8 cellular contexts compared by ENCODE assay signal in genomic region chr1:59814180-59814900, GRCh38. TPM values are rescaled to one million over a fixed set of nuclear protein-coding genes. Genes with fewer than 3 reads are reported as not detected.
A peak's percentile ranks its signal among the peaks of the same experiment; 100 is the strongest.
DNase-seq lines count a peak whose midpoint lies in the region; ATAC-seq and TF ChIP-seq lines count a peak whose summit lies in the region.

No MANE protein-coding gene starts in this region.

- no peak overlapping the region for H3K4me3 Mint-ChIP-seq in endodermal cell

- in situ Hi-C loops in GM18951 (cut with MboI; ENCODE audit: low sequenced_read_pairs, unreplicated experiment): no loop called here

- no peaks in the 10 kb centered on the region for H3K36me3 Mint-ChIP-seq in endodermal cell (ENCODE audit: low read depth)

- peak overlapping the region; percentile 77 for H3K4me3 ChIP-seq in endodermal cell (ENCODE audit: low read length)

- H3K27me3 ChIP-seq in endodermal cell (ENCODE audit: control insufficient read depth, insufficient read depth, low read length, poor library complexity, severe bottlenecking): peaks cover 14% of the 10 kb centered on the region

- no peaks in the 10 kb centered on the region for H3K36me3 ChIP-seq in endodermal cell (ENCODE audit: control insufficient read depth, insufficient read depth, low read length)

- H3K9me3 Mint-ChIP-seq in endodermal cell: no peaks in the 10 kb centered on the region

- 12 to 30% methylated on average over 11 to 50 of the region's 50 CpGs for WGBS in endodermal cell (ENCODE audit: insufficient coverage in 1 of 2, insufficient read length in 1 of 2), 2 experiments

- no peak overlapping the region for H3K27ac ChIP-seq in endodermal cell (ENCODE audit: low read depth, low read length)

- H3K27me3 Mint-ChIP-seq in endodermal cell (ENCODE audit: insufficient read depth): no peaks in the 10 kb centered on the region

- peak; percentile 98 for ATAC-seq in HG03135 (IDR thresholded peaks at IDR 0.05; ENCODE audit: unreplicated experiment)

- no peaks in the 10 kb centered on the region for H3K9me3 ChIP-seq in endodermal cell (ENCODE audit: control insufficient read depth, low read length)

- H3K9ac ChIP-seq in endodermal cell (ENCODE audit: extremely low read depth, low read length, poor library complexity, severe bottlenecking): no peak overlapping the region

- TF ChIP-seq POLR2A in GM18951 (IDR thresholded peaks at IDR 0.05; ENCODE audit: extremely low read depth, insufficient read depth, insufficient read length): peak; percentile 80

- H3K4me1 ChIP-seq in endodermal cell (ENCODE audit: control insufficient read depth, insufficient read depth, low read length): peaks cover 11% of the 10 kb centered on the region

- DNase-seq in NCI-H524 (lab: John Stamatoyannopoulos, UW): peak; percentile 88 to 96
- peak; percentile 37 for DNase-seq in activated CD8-positive, alpha-beta memory T cell treated with anti-CD3 and anti-CD28 coated beads, Interleukin-2, amount 50 U/mL, for 24 hours (ENCODE audit: extremely low read depth)
- DNase-seq in endodermal cell: peak; percentile 98
- DNase-seq in myocyte (ENCODE audit: low read depth): peak; percentile 3
- DNase-seq in stimulated activated CD8-positive, alpha-beta memory T cell treated with anti-CD3 and anti-CD28 coated beads, Interleukin-4, amount 100 ng/mL, for 48 hours: peak; percentile 79
- no peak for DNase-seq in MV-4-11 (lab: John Stamatoyannopoulos, UW)

- peaks cover 6% of the 10 kb centered on the region for H3K4me1 Mint-ChIP-seq in endodermal cell

- H3K27ac Mint-ChIP-seq in endodermal cell: peak overlapping the region; percentile 22

- no peak for TF ChIP-seq CTCF in endodermal cell (conservative IDR thresholded peaks at IDR 0.05)

RNA-seq across cellular contexts. Expression of gene HOOK1, which starts 0.4 kb away (rescaled TPM):
- total RNA-seq in endodermal cell (10 to 100 TPM; 19.9 to 23.7 TPM), myocyte (0.36 TPM in 1 of 2 replicates, not detected in the other)
- polyA plus RNA-seq in endodermal cell (2013, experiment 1 of 2): 4.8 TPM
- 4.4 TPM for polyA plus RNA-seq in endodermal cell (2013, experiment 2 of 2)
- not detected for polyA plus RNA-seq in myocyte (2012)

Comparison
In these comparisons a context has a peak if more than half of its experiments do, and no peak if none do; other contexts are left out.
1. RNA of gene HOOK1, which starts 0.4 kb away (total RNA-seq): 19.9 to 23.7 TPM in endodermal cell; 0.36 TPM in myocyte; every median in the first group is over 10 times any median in the second.